In genomic region chr3:17833786-17834559, GRCh38 we compare ENCODE assay signal across 2 cellular contexts.
TF ChIP-seq lines count a peak whose summit lies in the region.

No MANE protein-coding gene starts in this region.

TF ChIP-seq in SK-N-SH treated with all-trans-retinoic acid at 6 μM for 48 hours, 23 proteins besides CTCF, POLR2A, EP300 and RAD21:
- TF ChIP-seq CSDC2 (CRISPR knock-in tag; IDR thresholded peaks at IDR 0.05) (no peak), ZC3H10 (CRISPR knock-in tag; IDR thresholded peaks at IDR 0.05) (no peak), CREB5 (CRISPR knock-in tag; IDR thresholded peaks at IDR 0.05; ENCODE audit: low read depth) (no peak), ZNF70 (CRISPR knock-in tag; IDR thresholded peaks at IDR 0.05) (no peak), PPARA (CRISPR knock-in tag; IDR thresholded peaks at IDR 0.05; ENCODE audit: borderline replicate concordance) (no peak), OSR1 (CRISPR knock-in tag; IDR thresholded peaks at IDR 0.05) (no peak), SNAI2 (CRISPR knock-in tag; IDR thresholded peaks at IDR 0.05) (no peak), ISL1 (CRISPR knock-in tag; IDR thresholded peaks at IDR 0.05) (peak; percentile 17; the same call in 1 of the 2 replicates)

TF ChIP-seq in SK-N-SH, 30 proteins besides CTCF, POLR2A, EP300 and RAD21 (continued from another document):
- no peak for TF ChIP-seq FOXM1 (IDR thresholded peaks at IDR 0.05; ENCODE audit: low read depth)
- no peak for TF ChIP-seq NFIC (IDR thresholded peaks at IDR 0.05; ENCODE audit: borderline replicate concordance)
- no peak for TF ChIP-seq CHD2 (IDR thresholded peaks at IDR 0.05; ENCODE audit: low read length, partially characterized antibody)
- TF ChIP-seq, protein P1, sequence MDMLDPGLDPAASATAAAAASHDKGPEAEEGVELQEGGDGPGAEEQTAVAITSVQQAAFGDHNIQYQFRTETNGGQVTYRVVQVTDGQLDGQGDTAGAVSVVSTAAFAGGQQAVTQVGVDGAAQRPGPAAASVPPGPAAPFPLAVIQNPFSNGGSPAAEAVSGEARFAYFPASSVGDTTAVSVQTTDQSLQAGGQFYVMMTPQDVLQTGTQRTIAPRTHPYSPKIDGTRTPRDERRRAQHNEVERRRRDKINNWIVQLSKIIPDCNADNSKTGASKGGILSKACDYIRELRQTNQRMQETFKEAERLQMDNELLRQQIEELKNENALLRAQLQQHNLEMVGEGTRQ (IDR thresholded peaks at IDR 0.05; ENCODE audit: borderline replicate concordance, low read depth, low read length), result no peak
- TF ChIP-seq RXRA (IDR thresholded peaks at IDR 0.05; ENCODE audit: borderline replicate concordance, low read depth), result no peak
- TF ChIP-seq, protein P2, sequence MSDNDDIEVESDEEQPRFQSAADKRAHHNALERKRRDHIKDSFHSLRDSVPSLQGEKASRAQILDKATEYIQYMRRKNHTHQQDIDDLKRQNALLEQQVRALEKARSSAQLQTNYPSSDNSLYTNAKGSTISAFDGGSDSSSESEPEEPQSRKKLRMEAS (IDR thresholded peaks at IDR 0.05; ENCODE audit: low read depth), result no peak
- no peak for TF ChIP-seq ELF1 (IDR thresholded peaks at IDR 0.05)
- TF ChIP-seq TCF12 (IDR thresholded peaks at IDR 0.05), result no peak
- no peak for TF ChIP-seq GABPA (IDR thresholded peaks at IDR 0.05; ENCODE audit: low read depth)
- TF ChIP-seq GATA2 (CRISPR knock-in tag; IDR thresholded peaks at IDR 0.05), result no peak
- no peak for TF ChIP-seq MXI1 (IDR thresholded peaks at IDR 0.05; ENCODE audit: low read depth, low read length)
